In genomic region chr16:73193464-73193863, GRCh38 we compare ENCODE assay signal across 5 cellular contexts.
"Had no signal": no experiment of that assay in that cellular context is flagged by ENCODE, and none has a peak within 500 bp of the region (broad histone marks: within the 10 kb centered on the region; RNA-seq: fewer than 3 reads in every experiment).

No MANE protein-coding gene starts in this region.

- H3K4me3 ChIP-seq: GM23338, K562 had no signal

- H3K9me3 Mint-ChIP-seq: GM23338, H9 had no signal

- ATAC-seq: GM23338, K562 had no signal

- DNase-seq: H9, HCEC 1CT, IMR-90 had no signal

- H3K27ac Mint-ChIP-seq: GM23338, H9 had no signal

- H3K4me3 Mint-ChIP-seq: GM23338, H9 had no signal
